ENCODE assay signal across 2 cellular contexts in the genomic region with DNA sequence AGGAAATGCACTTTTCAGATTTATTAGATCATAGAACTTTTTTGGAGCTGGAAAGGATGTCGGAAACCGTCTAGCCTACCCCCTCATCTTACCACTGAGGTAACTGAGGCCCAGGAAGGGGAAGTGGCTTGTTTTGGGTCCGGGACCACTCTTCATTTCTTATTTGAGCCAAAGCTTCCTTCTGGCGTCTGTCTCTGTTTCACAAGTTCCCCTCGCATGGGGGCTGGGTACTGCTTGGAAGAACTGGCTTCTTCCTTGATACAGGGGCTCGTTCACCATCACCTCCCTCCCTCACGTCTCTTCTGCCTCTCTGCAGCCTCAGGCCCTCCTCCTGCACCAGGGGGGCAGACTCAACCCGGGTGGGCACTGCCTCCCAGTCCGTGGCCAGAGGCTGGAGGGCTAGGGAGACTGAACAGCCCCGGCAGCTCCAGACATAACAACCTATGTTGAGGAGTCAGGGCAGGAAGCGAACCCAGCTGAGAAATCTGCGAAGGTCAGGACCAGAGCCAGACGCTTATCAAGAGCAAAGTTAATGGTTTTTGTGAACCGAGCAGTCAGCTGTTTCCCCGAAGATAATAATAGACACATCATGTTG.
TF ChIP-seq lines count a peak whose summit lies in the region.

No MANE protein-coding gene starts in this region.

TF ChIP-seq in K562, 482 proteins besides CTCF, POLR2A, EP300 and RAD21:
- TF ChIP-seq CBFA2T2 (conservative IDR thresholded peaks at IDR 0.05) (0 out of 2 replicates have a peak, but pooled peaks have one; percentile 7), MCM3 (IDR thresholded peaks at IDR 0.05) (no peak), ZZZ3 (IDR thresholded peaks at IDR 0.05) (no peak), KAT8 (IDR thresholded peaks at IDR 0.05; ENCODE audit: low read depth) (no peak), TAF9B (IDR thresholded peaks at IDR 0.05; ENCODE audit: partially characterized antibody) (no peak), KLF6 (CRISPR knock-in tag; IDR thresholded peaks at IDR 0.05; ENCODE audit: borderline replicate concordance) (no peak), CXXC5 (CRISPR knock-in tag; IDR thresholded peaks at IDR 0.05) (no peak), MYBL2 (IDR thresholded peaks at IDR 0.05; ENCODE audit: low read depth) (no peak), MYBL2 (CRISPR knock-in tag; IDR thresholded peaks at IDR 0.05; ENCODE audit: borderline replicate concordance) (no peak), SMARCB1 (IDR thresholded peaks at IDR 0.05; ENCODE audit: insufficient read length, low read depth) (no peak), CBFA2T3 (IDR thresholded peaks at IDR 0.05) (peak; percentile 44), ELF1 (tag; IDR thresholded peaks at IDR 0.05) (no peak), RB1 (IDR thresholded peaks at IDR 0.05; ENCODE audit: low read depth) (no peak), NFXL1 (CRISPR knock-in tag; IDR thresholded peaks at IDR 0.05) (no peak), SMARCE1 (IDR thresholded peaks at IDR 0.05) (no peak), ZNF445 (CRISPR knock-in tag; IDR thresholded peaks at IDR 0.05; ENCODE audit: low read depth) (no peak)

TF ChIP-seq in HEK293T, 16 proteins besides CTCF, POLR2A, EP300 and RAD21:
- TF ChIP-seq NFRKB (IDR thresholded peaks at IDR 0.05) (no peak), CTBP1 (IDR thresholded peaks at IDR 0.05; ENCODE audit: borderline replicate concordance) (no peak), BHLHE40 (IDR thresholded peaks at IDR 0.05; ENCODE audit: borderline replicate concordance) (no peak), L3MBTL2 (conservative IDR thresholded peaks at IDR 0.05) (no peak), SUZ12 (IDR thresholded peaks at IDR 0.05) (no peak), ELF4 (IDR thresholded peaks at IDR 0.05) (no peak), ZNF384 (IDR thresholded peaks at IDR 0.05) (no peak), FOXK2 (IDR thresholded peaks at IDR 0.05) (no peak), SP1 (IDR thresholded peaks at IDR 0.05) (no peak), ARNT (IDR thresholded peaks at IDR 0.05) (no peak), HDGF (IDR thresholded peaks at IDR 0.05; ENCODE audit: borderline replicate concordance) (no peak), FOXM1 (IDR thresholded peaks at IDR 0.05; ENCODE audit: borderline replicate concordance) (no peak), FOXA1 (IDR thresholded peaks at IDR 0.05) (no peak)
